8 cellular contexts compared by ENCODE assay signal in the genomic region with DNA sequence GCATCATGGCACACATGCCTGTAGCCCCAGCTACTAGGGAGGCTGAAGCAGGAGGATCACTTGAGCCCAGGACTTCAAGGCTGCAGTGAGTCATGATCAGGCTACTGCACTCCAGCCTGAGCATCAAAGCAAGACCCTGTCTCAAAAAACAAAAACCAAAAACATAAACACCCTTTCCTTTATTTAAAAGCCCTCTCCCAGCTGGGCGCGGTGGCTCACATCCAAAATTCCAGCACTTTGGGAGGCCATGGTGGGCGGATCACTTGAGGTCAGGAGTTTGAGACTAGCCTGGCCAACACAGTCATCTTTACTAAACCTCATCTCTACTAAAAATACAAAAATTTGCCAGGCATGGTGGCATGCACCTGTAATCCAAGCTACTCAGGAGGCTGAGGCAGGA. TPM values are rescaled to one million over a fixed set of nuclear protein-coding genes. Genes with fewer than 3 reads are reported as not detected.
A peak's percentile ranks its signal among the peaks of the same experiment; 100 is the strongest.
DNase-seq lines count a peak whose midpoint lies in the region; ATAC-seq and TF ChIP-seq lines count a peak whose summit lies in the region.
"Not testable (repeated sequence)": the region's sequence is repeated elsewhere in the genome, so short reads cannot be mapped to it uniquely, and the experiment has no call there.

No MANE protein-coding gene starts in this region.

- H3K79me2 ChIP-seq in OCI-LY7 (ENCODE audit: insufficient read depth, low read depth, low read length): peaks cover 99% of the 10 kb centered on the region
- peaks cover 51% of the 10 kb centered on the region for H3K79me2 ChIP-seq in smooth muscle cell (ENCODE audit: low read depth)

- intact Hi-C loops in OCI-LY7 (cut with micrococcal nuclease; ENCODE audit: unreplicated experiment): not testable (repeated sequence)
- intact Hi-C loops in activated T-helper 1 cell treated with anti-CD3 and anti-CD28 coated beads, Interleukin-12 subunit alpha, Interleukin-12 subunit beta, Interleukin-2, Interleukin-4 antibody, amounts not matched to agents 30 ng/mL and 10 ng/mL and 1 ng/mL, durations not matched to agents 14 hours and 24 hours and 36 hours (cut with micrococcal nuclease): loop anchor here (1.0 kb wide), 1 partner anchor 10 kb away; no protein-coding TSS in a partner anchor

- peaks cover 16% of the 10 kb centered on the region for H3F3A ChIP-seq in smooth muscle cell (ENCODE audit: low read depth)

- H3K9me2 ChIP-seq in OCI-LY7 (ENCODE audit: insufficient read depth, low read length): not testable (repeated sequence)

- not testable (repeated sequence) for H4K20me1 ChIP-seq in OCI-LY7 (ENCODE audit: insufficient read depth, low read length); smooth muscle cell (ENCODE audit: low read depth)

- not testable (repeated sequence) for H3K9ac ChIP-seq in smooth muscle cell (ENCODE audit: low read depth)

- not testable (repeated sequence) for H2AFZ ChIP-seq in OCI-LY7 (ENCODE audit: low read length); smooth muscle cell (ENCODE audit: low read depth)

- not testable (repeated sequence) for TF ChIP-seq CTCF in GM12865 (IDR thresholded peaks at IDR 0.05; ENCODE audit: insufficient read depth, low read depth, low read length, missing control alignments); OCI-LY7 (conservative IDR thresholded peaks at IDR 0.05; ENCODE audit: low read length); fibroblast of mammary gland (conservative IDR thresholded peaks at IDR 0.05; ENCODE audit: control insufficient read depth, insufficient read depth, low read depth, low read length); smooth muscle cell (IDR thresholded peaks at IDR 0.05; ENCODE audit: borderline replicate concordance, insufficient read depth, poor library complexity, severe bottlenecking)

- H3K36me3 ChIP-seq in CD4-positive, CD25-positive, alpha-beta regulatory T cell (ENCODE audit: control insufficient read depth, insufficient read depth, low read length); smooth muscle cell (ENCODE audit: low read depth): not testable (repeated sequence)
- H3K36me3 ChIP-seq in OCI-LY7 (ENCODE audit: insufficient read depth, low read length): peaks cover 47% of the 10 kb centered on the region

- H3K36me3 Mint-ChIP-seq in CD4-positive, CD25-positive, alpha-beta regulatory T cell: peaks cover 27% of the 10 kb centered on the region
- peaks cover 50% of the 10 kb centered on the region for H3K36me3 Mint-ChIP-seq in activated CD4-positive, alpha-beta T cell treated with anti-CD3 and anti-CD28 coated beads, Interleukin-2, amount 10 ng/mL, durations not matched to agents 7 days and 5 days (ENCODE audit: low read depth)
- peaks cover 48% of the 10 kb centered on the region for H3K36me3 Mint-ChIP-seq in activated T-helper 1 cell treated with anti-CD3 and anti-CD28 coated beads, Interleukin-12 subunit alpha, Interleukin-12 subunit beta, Interleukin-2, Interleukin-4 antibody, amounts not matched to agents 30 ng/mL and 10 ng/mL and 1 ng/mL, durations not matched to agents 14 hours and 24 hours and 36 hours (ENCODE audit: low read depth)
- peaks cover 66% of the 10 kb centered on the region for H3K36me3 Mint-ChIP-seq in activated naive CD8-positive, alpha-beta T cell treated with anti-CD3 and anti-CD28 coated beads for 36 hours

- H3K27ac ChIP-seq in CD4-positive, CD25-positive, alpha-beta regulatory T cell (ENCODE audit: insufficient read depth, low read length, poor library complexity, severe bottlenecking): peak overlapping the region; percentile 70
- H3K27ac ChIP-seq in OCI-LY7 (ENCODE audit: low read depth, low read length, poor library complexity, severe bottlenecking) (peak overlapping the region; percentile 96), smooth muscle cell (ENCODE audit: low read depth) (peak overlapping the region; percentile 93)

- not testable (repeated sequence) for DNase-seq in CD4-positive, CD25-positive, alpha-beta regulatory T cell; GM12865 (ENCODE audit: low read depth); OCI-LY7 (ENCODE audit: low spot score); activated CD4-positive, alpha-beta T cell treated with anti-CD3 and anti-CD28 coated beads, Interleukin-2, amount 10 ng/mL, durations not matched to agents 7 days and 5 days; activated T-helper 1 cell treated with anti-CD3 and anti-CD28 coated beads, Interleukin-12 subunit alpha, Interleukin-12 subunit beta, Interleukin-2, Interleukin-4 antibody, amounts not matched to agents 30 ng/mL and 10 ng/mL and 1 ng/mL, durations not matched to agents 14 hours and 24 hours and 36 hours (ENCODE audit: low spot score); activated naive CD8-positive, alpha-beta T cell treated with anti-CD3 and anti-CD28 coated beads for 36 hours; smooth muscle cell (lab: John Stamatoyannopoulos, UW; ENCODE audit: unreplicated experiment)
- DNase-seq in fibroblast of mammary gland (ENCODE audit: low read depth): peak; percentile 12

- not testable (repeated sequence) for BruUV-seq in OCI-LY7 (replicated peaks; lab: Mats Ljungman, UMichigan)

- peak overlapping the region; percentile 74 for H3K4me2 ChIP-seq in OCI-LY7 (ENCODE audit: low read length)
- H3K4me2 ChIP-seq in smooth muscle cell: not testable (repeated sequence)

- not testable (repeated sequence) for ATAC-seq in CD4-positive, CD25-positive, alpha-beta regulatory T cell (ENCODE audit: low read depth in 2 of 2)

- H3K9me3 ChIP-seq in CD4-positive, CD25-positive, alpha-beta regulatory T cell (ENCODE audit: control insufficient read depth in 2 of 2, low read length in 2 of 2); OCI-LY7 (ENCODE audit: low read length); smooth muscle cell (replicated peaks; ENCODE audit: low read depth): not testable (repeated sequence)

- H3K4me3 ChIP-seq in CD4-positive, CD25-positive, alpha-beta regulatory T cell (ENCODE audit: low read depth, low read length); OCI-LY7 (ENCODE audit: low read depth, low read length, poor library complexity, severe bottlenecking); fibroblast of mammary gland (ENCODE audit: control insufficient read depth, low read depth, low read length); smooth muscle cell: not testable (repeated sequence)
- H3K4me3 ChIP-seq in GM12865 (ENCODE audit: low read depth, low read length): peak overlapping the region; percentile 87

- not testable (repeated sequence) for H3K27me3 Mint-ChIP-seq in CD4-positive, CD25-positive, alpha-beta regulatory T cell; activated CD4-positive, alpha-beta T cell treated with anti-CD3 and anti-CD28 coated beads, Interleukin-2, amount 10 ng/mL, durations not matched to agents 7 days and 5 days; activated T-helper 1 cell treated with anti-CD3 and anti-CD28 coated beads, Interleukin-12 subunit alpha, Interleukin-12 subunit beta, Interleukin-2, Interleukin-4 antibody, amounts not matched to agents 30 ng/mL and 10 ng/mL and 1 ng/mL, durations not matched to agents 14 hours and 24 hours and 36 hours (ENCODE audit: insufficient read depth); activated naive CD8-positive, alpha-beta T cell treated with anti-CD3 and anti-CD28 coated beads for 36 hours

- H3K9me3 Mint-ChIP-seq in CD4-positive, CD25-positive, alpha-beta regulatory T cell; activated CD4-positive, alpha-beta T cell treated with anti-CD3 and anti-CD28 coated beads, Interleukin-2, amount 10 ng/mL, durations not matched to agents 7 days and 5 days; activated T-helper 1 cell treated with anti-CD3 and anti-CD28 coated beads, Interleukin-12 subunit alpha, Interleukin-12 subunit beta, Interleukin-2, Interleukin-4 antibody, amounts not matched to agents 30 ng/mL and 10 ng/mL and 1 ng/mL, durations not matched to agents 14 hours and 24 hours and 36 hours; activated naive CD8-positive, alpha-beta T cell treated with anti-CD3 and anti-CD28 coated beads for 36 hours: not testable (repeated sequence)

- WGBS in smooth muscle cell (ENCODE audit: low lambda C conversion rate): 94% methylated on average over 3 of the region's 3 CpGs

- peaks cover 86% of the 10 kb centered on the region for H3K4me1 ChIP-seq in CD4-positive, CD25-positive, alpha-beta regulatory T cell (ENCODE audit: control insufficient read depth, insufficient read depth, low read length, poor library complexity, severe bottlenecking)
- H3K4me1 ChIP-seq in OCI-LY7 (ENCODE audit: insufficient read depth, low read length, poor library complexity, severe bottlenecking): peaks cover 79% of the 10 kb centered on the region
- not testable (repeated sequence) for H3K4me1 ChIP-seq in smooth muscle cell (ENCODE audit: low read depth)

- POLR2A ChIA-PET in OCI-LY7 (lab: Charles Lee): interaction anchor here (0.5 to 6.8 kb wide), 5 partner anchors 10 to 1094 kb away, joined by 4 to 42 read pairs (median 5); no protein-coding TSS in a partner anchor
- POLR2A ChIA-PET in activated CD4-positive, alpha-beta T cell treated with anti-CD3 and anti-CD28 coated beads, Interleukin-2, amount 10 ng/mL, durations not matched to agents 7 days and 5 days (lab: Charles Lee): not testable (repeated sequence)

- H3K4me3 Mint-ChIP-seq in CD4-positive, CD25-positive, alpha-beta regulatory T cell: peak overlapping the region in 1 of 4 donors; percentile 88
- not testable (repeated sequence) for H3K4me3 Mint-ChIP-seq in activated CD4-positive, alpha-beta T cell treated with anti-CD3 and anti-CD28 coated beads, Interleukin-2, amount 10 ng/mL, durations not matched to agents 7 days and 5 days; activated T-helper 1 cell treated with anti-CD3 and anti-CD28 coated beads, Interleukin-12 subunit alpha, Interleukin-12 subunit beta, Interleukin-2, Interleukin-4 antibody, amounts not matched to agents 30 ng/mL and 10 ng/mL and 1 ng/mL, durations not matched to agents 14 hours and 24 hours and 36 hours; activated naive CD8-positive, alpha-beta T cell treated with anti-CD3 and anti-CD28 coated beads for 36 hours

- H3K4me1 Mint-ChIP-seq in CD4-positive, CD25-positive, alpha-beta regulatory T cell: peaks cover 36 to 84% (median 66%) of the 10 kb centered on the region in 4 donors
- H3K4me1 Mint-ChIP-seq in activated CD4-positive, alpha-beta T cell treated with anti-CD3 and anti-CD28 coated beads, Interleukin-2, amount 10 ng/mL, durations not matched to agents 7 days and 5 days: peaks cover 76% of the 10 kb centered on the region
- peaks cover 63% of the 10 kb centered on the region for H3K4me1 Mint-ChIP-seq in activated T-helper 1 cell treated with anti-CD3 and anti-CD28 coated beads, Interleukin-12 subunit alpha, Interleukin-12 subunit beta, Interleukin-2, Interleukin-4 antibody, amounts not matched to agents 30 ng/mL and 10 ng/mL and 1 ng/mL, durations not matched to agents 14 hours and 24 hours and 36 hours (ENCODE audit: low read depth)
- H3K4me1 Mint-ChIP-seq in activated naive CD8-positive, alpha-beta T cell treated with anti-CD3 and anti-CD28 coated beads for 36 hours: peaks cover 68% of the 10 kb centered on the region

- CTCF ChIA-PET in OCI-LY7 (lab: Charles Lee; ENCODE audit: unreplicated experiment): not testable (repeated sequence)
- CTCF ChIA-PET in activated CD4-positive, alpha-beta T cell treated with anti-CD3 and anti-CD28 coated beads, Interleukin-2, amount 10 ng/mL, durations not matched to agents 7 days and 5 days (lab: Charles Lee): interaction anchor here (1.4 to 1.5 kb wide), 2 partner anchors 11 to 12 kb away, joined by 5 read pairs; no protein-coding TSS in a partner anchor

- H3K27ac Mint-ChIP-seq in CD4-positive, CD25-positive, alpha-beta regulatory T cell: peak overlapping the region in 1 of 3 donors; percentile 85
- H3K27ac Mint-ChIP-seq in activated CD4-positive, alpha-beta T cell treated with anti-CD3 and anti-CD28 coated beads, Interleukin-2, amount 10 ng/mL, durations not matched to agents 7 days and 5 days: peak overlapping the region; percentile 13
- H3K27ac Mint-ChIP-seq in activated T-helper 1 cell treated with anti-CD3 and anti-CD28 coated beads, Interleukin-12 subunit alpha, Interleukin-12 subunit beta, Interleukin-2, Interleukin-4 antibody, amounts not matched to agents 30 ng/mL and 10 ng/mL and 1 ng/mL, durations not matched to agents 14 hours and 24 hours and 36 hours: peak overlapping the region; percentile 7
- H3K27ac Mint-ChIP-seq in activated naive CD8-positive, alpha-beta T cell treated with anti-CD3 and anti-CD28 coated beads for 36 hours: peak overlapping the region; percentile 78

- H3K27me3 ChIP-seq in CD4-positive, CD25-positive, alpha-beta regulatory T cell (ENCODE audit: control insufficient read depth, insufficient read depth, low read length); smooth muscle cell (ENCODE audit: low read depth): not testable (repeated sequence)

RNA-seq across cellular contexts. Expression of a gene that starts 45.3 kb away (rescaled TPM):
- total RNA-seq in CD4-positive, CD25-positive, alpha-beta regulatory T cell: 253 TPM
- 100 to 1,000 TPM; 147 to 218 (median 188) TPM for polyA plus RNA-seq in CD4-positive, CD25-positive, alpha-beta regulatory T cell
- 93.3 and 117 TPM in 2 replicates for total RNA-seq in OCI-LY7 (2014; rRNA removed; shearing (Covaris generic))
- total RNA-seq in OCI-LY7 (2022) (164 and 168 TPM in 2 replicates), smooth muscle cell (17.2 and 23.8 TPM in 2 replicates)
- 100 to 1,000 TPM; 206 to 247 TPM for total RNA-seq in activated CD4-positive, alpha-beta T cell treated with anti-CD3 and anti-CD28 coated beads, Interleukin-2, amount 10 ng/mL, durations not matched to agents 7 days and 5 days
- total RNA-seq in activated T-helper 1 cell treated with anti-CD3 and anti-CD28 coated beads, Interleukin-12 subunit alpha, Interleukin-12 subunit beta, Interleukin-2, Interleukin-4 antibody, amounts not matched to agents 30 ng/mL and 10 ng/mL and 1 ng/mL, durations not matched to agents 14 hours and 24 hours and 36 hours: 195 and 202 TPM in 2 replicates
- 100 to 1,000 TPM; 198 TPM for total RNA-seq in activated naive CD8-positive, alpha-beta T cell treated with anti-CD3 and anti-CD28 coated beads for 36 hours
- polyA plus RNA-seq in smooth muscle cell: 17.1 and 25.4 TPM in 2 replicates

RNA-seq across cellular contexts. Expression of a gene that starts 56.0 kb away (rescaled TPM):
- 29.9 TPM for total RNA-seq in CD4-positive, CD25-positive, alpha-beta regulatory T cell
- 1 to 10 TPM; 2.8 to 4.5 (median 3.1) TPM for polyA plus RNA-seq in CD4-positive, CD25-positive, alpha-beta regulatory T cell
- total RNA-seq in OCI-LY7 (2014; rRNA removed; shearing (Covaris generic)): 8.7 and 10.4 TPM in 2 replicates
- 24.3 and 28.8 TPM in 2 replicates for total RNA-seq in OCI-LY7 (2022)
- total RNA-seq in activated CD4-positive, alpha-beta T cell treated with anti-CD3 and anti-CD28 coated beads, Interleukin-2, amount 10 ng/mL, durations not matched to agents 7 days and 5 days: 10 to 100 TPM; 21.7 to 22.1 TPM
- 23.1 and 24.9 TPM in 2 replicates for total RNA-seq in activated T-helper 1 cell treated with anti-CD3 and anti-CD28 coated beads, Interleukin-12 subunit alpha, Interleukin-12 subunit beta, Interleukin-2, Interleukin-4 antibody, amounts not matched to agents 30 ng/mL and 10 ng/mL and 1 ng/mL, durations not matched to agents 14 hours and 24 hours and 36 hours
- 10 to 100 TPM; 17.7 to 19.4 TPM for total RNA-seq in activated naive CD8-positive, alpha-beta T cell treated with anti-CD3 and anti-CD28 coated beads for 36 hours
- 42.7 and 42.9 TPM in 2 replicates for total RNA-seq in smooth muscle cell
- 16.2 and 19.1 TPM in 2 replicates for polyA plus RNA-seq in smooth muscle cell
